26 cellular contexts compared by ENCODE assay signal in genomic region chr17:79224476-79224875, GRCh38.
"Had no signal": no experiment of that assay in that cellular context is flagged by ENCODE, and none has a peak within 500 bp of the region (broad histone marks: within the 10 kb centered on the region; RNA-seq: fewer than 3 reads in every experiment).

No MANE protein-coding gene starts in this region.

- H3K27ac ChIP-seq: brain microvascular endothelial cell, RWPE1, SJSA1 had no signal

- FAIRE-seq: astrocyte, K562 had no signal

- DNase-seq: activated CD4-positive, alpha-beta memory T cell treated with anti-CD3 and anti-CD28 coated beads for 36 hours; activated CD4-positive, alpha-beta T cell treated with anti-CD3 and anti-CD28 coated beads, Interleukin-2, amount 10 ng/mL, durations not matched to agents 7 days and 5 days; activated CD4-positive, CD25-positive, alpha-beta regulatory T cell; activated CD8-positive, alpha-beta memory T cell treated with anti-CD3 and anti-CD28 coated beads for 24 hours; activated effector memory CD4-positive, alpha-beta T cell treated with anti-CD3 and anti-CD28 coated beads, Interleukin-2, amount 50 U/mL, for 16 hours; activated naive CD4-positive, alpha-beta T cell treated with anti-CD3 and anti-CD28 coated beads for 36 hours; activated T-cell treated with anti-CD3 and anti-CD28 coated beads, Interleukin-2, amount 50 U/mL, for 4 hours; amygdala; brain microvascular endothelial cell; Karpas-422; MM.1S; NCI-H1105 treated with DMSO at 0.1 percent for 48 hours; NCI-H1436 treated with DMSO at 0.1 percent for 48 hours; NCI-H187 treated with DMSO at 0.1 percent for 48 hours; NCI-H2081 treated with DMSO at 0.1 percent for 48 hours; NCI-H446; NK-92 treated with Interleukin-12 subunit alpha and Interleukin-12 subunit beta, amount 100 ng/mL, for 24 hours; OCI-M1; Right ventricle myocardium superior; T-helper 17 cell; T-helper 9 cell had no signal

- H3K4me1 ChIP-seq: SJSA1 had no signal

- H3K36me3 ChIP-seq: brain microvascular endothelial cell, SJSA1 had no signal

- ATAC-seq: activated T-cell treated with anti-CD3 and anti-CD28 coated beads, Interleukin-2, amount 50 U/mL, for 4 hours; K562; Panc1; T-helper 17 cell had no signal

- H3K4me3 ChIP-seq: K562, SJSA1 had no signal
